8 cellular contexts compared by ENCODE assay signal in genomic region chr11:124672531-124673215, GRCh38. TPM values are rescaled to one million over a fixed set of nuclear protein-coding genes. Genes with fewer than 3 reads are reported as not detected.
A peak's percentile ranks its signal among the peaks of the same experiment; 100 is the strongest.
DNase-seq lines count a peak whose midpoint lies in the region; ATAC-seq and TF ChIP-seq lines count a peak whose summit lies in the region.

No MANE protein-coding gene starts in this region.

- no peak overlapping the region for H2BK5ac ChIP-seq in mesenchymal stem cell (ENCODE audit: low read depth, low read length, poor library complexity, severe bottlenecking)

- no peak overlapping the region for H2AFZ ChIP-seq in mesenchymal stem cell (ENCODE audit: low read depth, low read length)

- intact Hi-C loops in heart left ventricle (cut with DNase I) = loop anchor here in 6 of 10 donors (1.0 to 5.0 kb wide), 5 partner anchors 70 to 125 kb away; partner anchors contain the start of gene ESAM (in 3 of the 6)
- intact Hi-C loops in left cardiac atrium (cut with DNase I) = loop anchor here (1.0 to 5.0 kb wide), 3 partner anchors 89 to 164 kb away; partner anchors contain the start of gene ESAM (in 1 of the 2)
- intact Hi-C loops in aorta (cut with DNase I) = loop anchor here (1.0 to 10.0 kb wide), 3 partner anchors 70 to 122 kb away; no protein-coding TSS in a partner anchor

- H3K23ac ChIP-seq in mesenchymal stem cell (ENCODE audit: low read length in 2 of 2) = no peak overlapping the region

- in situ Hi-C loops in brain microvascular endothelial cell (cut with HindIII; ENCODE audit: low pct_ligation_motif_present, low sequenced_read_pairs) = no loop called here

- H3K36me3 ChIP-seq in heart left ventricle (peaks cover 0 to 10% (median 0%) of the 10 kb centered on the region in 9 donors), brain microvascular endothelial cell (replicated peaks) (no peaks in the 10 kb centered on the region), mesenchymal stem cell (ENCODE audit: control insufficient read depth in 1 of 2, insufficient read depth in 2 of 2, low read depth in 1 of 2, low read length in 2 of 2) (peaks cover 0 to 10% of the 10 kb centered on the region in 2 experiments), aorta (ENCODE audit: control insufficient read depth in 1 of 2, insufficient read depth in 2 of 2, low read length in 1 of 2) (no peaks in the 10 kb centered on the region)

- DNase-seq in heart left ventricle (no peak), left cardiac atrium (no peak), brain microvascular endothelial cell (no peak), mesenchymal stem cell (no peak), aorta (no peak), AG08396 (ENCODE audit: low spot score) (no peak), SW 1271 (lab: John Stamatoyannopoulos, UW) (no peak)

- H3K27me3 ChIP-seq in heart left ventricle (no peaks in the 10 kb centered on the region), brain microvascular endothelial cell (replicated peaks) (no peaks in the 10 kb centered on the region), mesenchymal stem cell (ENCODE audit: control insufficient read depth in 1 of 2, insufficient read depth in 1 of 2, low read length in 2 of 2) (peaks cover 0 to 9% of the 10 kb centered on the region in 2 experiments), aorta (ENCODE audit: control insufficient read depth in 1 of 2, insufficient read depth in 2 of 2, low read length in 1 of 2) (no peaks in the 10 kb centered on the region)

- TF ChIP-seq CTCF in heart left ventricle (IDR thresholded peaks at IDR 0.05) (no peak), brain microvascular endothelial cell (IDR thresholded peaks at IDR 0.05; ENCODE audit: low read depth, low read length, missing control alignments) (no peak)

- no peak overlapping the region for H2AK5ac ChIP-seq in mesenchymal stem cell (ENCODE audit: low read length, severe bottlenecking)

- H3K27ac ChIP-seq in heart left ventricle (peak overlapping the region; percentile 60 to 93 (median 88)), brain microvascular endothelial cell (no peak overlapping the region), mesenchymal stem cell (ENCODE audit: low read length, poor library complexity, severe bottlenecking) (no peak overlapping the region), aorta (ENCODE audit: low read depth in 1 of 2, low read length in 2 of 2) (peak overlapping the region in 1 of 2 donors; percentile 78)

- TF ChIP-seq POLR2A in heart left ventricle (IDR thresholded peaks at IDR 0.05) = no peak

- no peak for ATAC-seq in heart left ventricle
- ATAC-seq in left cardiac atrium = no peak
- no peak for ATAC-seq in aorta (ENCODE audit: low FRiP score)
- no peak for ATAC-seq in GM18502 (IDR thresholded peaks at IDR 0.05; ENCODE audit: poor library complexity, unreplicated experiment)

- H2BK15ac ChIP-seq in mesenchymal stem cell (ENCODE audit: low read depth, poor library complexity, severe bottlenecking) = no peak overlapping the region

- H3K18ac ChIP-seq in mesenchymal stem cell (ENCODE audit: low read depth in 1 of 2, low read length in 2 of 2) = no peak overlapping the region

- H3K9ac ChIP-seq in mesenchymal stem cell (ENCODE audit: low read length) = peak overlapping the region; percentile 97

- no peak overlapping the region for H3K4ac ChIP-seq in mesenchymal stem cell (ENCODE audit: low read depth in 1 of 2, low read length in 2 of 2)

- no peak overlapping the region for H4K91ac ChIP-seq in mesenchymal stem cell (ENCODE audit: low read length)

- H4K8ac ChIP-seq in mesenchymal stem cell (ENCODE audit: low read length) = no peak overlapping the region

- H3K4me3 ChIP-seq in heart left ventricle (peak overlapping the region; percentile 64 to 85 (median 76)), brain microvascular endothelial cell (ENCODE audit: low read depth, low read length) (peak overlapping the region; percentile 76), mesenchymal stem cell (ENCODE audit: insufficient read depth in 1 of 2, low read depth in 1 of 2, low read length in 2 of 2) (peak overlapping the region in 1 of 2 experiments; percentile 89), aorta (ENCODE audit: low read length in 2 of 2) (peak overlapping the region; percentile 66 to 79)

- peaks cover 0 to 45% (median 26%) of the 10 kb centered on the region in 12 donors for H3K4me1 ChIP-seq in heart left ventricle
- H3K4me1 ChIP-seq in mesenchymal stem cell (ENCODE audit: control insufficient read depth, insufficient read depth, low read depth, low read length) = peaks cover 4% of the 10 kb centered on the region
- H3K4me1 ChIP-seq in aorta (ENCODE audit: control insufficient read depth in 1 of 2, insufficient read depth in 2 of 2, low read length in 2 of 2) = no peaks in the 10 kb centered on the region

- no peaks in the 10 kb centered on the region for H3K9me3 ChIP-seq in heart left ventricle
- no peaks in the 10 kb centered on the region for H3K9me3 ChIP-seq in mesenchymal stem cell (ENCODE audit: control insufficient read depth, low read length)
- no peaks in the 10 kb centered on the region for H3K9me3 ChIP-seq in aorta (ENCODE audit: control insufficient read depth, low read length)

- no peak overlapping the region for H3K14ac ChIP-seq in mesenchymal stem cell (ENCODE audit: low read length in 2 of 2)

- H3K79me1 ChIP-seq in mesenchymal stem cell (replicated peaks; ENCODE audit: low read length, poor library complexity, severe bottlenecking) = peaks cover 2% of the 10 kb centered on the region

- H2BK12ac ChIP-seq in mesenchymal stem cell (ENCODE audit: low read length in 2 of 2) = no peak overlapping the region

- peak overlapping the region; percentile 54 for H3K4me2 ChIP-seq in mesenchymal stem cell (ENCODE audit: low read length, poor library complexity, severe bottlenecking)

- no peak overlapping the region for H2BK120ac ChIP-seq in mesenchymal stem cell (ENCODE audit: low read depth, low read length)

- 60 to 67% (median 64%) methylated on average over 6 to 7 of the region's 7 CpGs for WGBS in heart left ventricle, 4 donors
- 84% methylated on average over 7 of the region's 7 CpGs for WGBS in mesenchymal stem cell
- WGBS in aorta, 2 donors = 47 to 58% methylated on average over 7 of the region's 7 CpGs

RNA-seq across cellular contexts. Expression of gene SIAE, which starts 0.9 kb away (rescaled TPM):
- total RNA-seq in heart left ventricle (10 to 100 TPM; 36.7 to 87.8 (median 60.1) TPM), left cardiac atrium (10 to 100 TPM; 40.4 to 41.0 TPM), aorta (10 to 100 TPM; 11.5 to 24.8 TPM)
- polyA plus RNA-seq in heart left ventricle (10 to 100 TPM; 24.2 to 43.1 TPM), aorta (10 to 100 TPM in 1 of 2 donors, 1 to 10 TPM in 1; 6.9 to 14.8 TPM)
- polyA plus RNA-seq in mesenchymal stem cell (2013, experiment 1 of 2) = 18.4 TPM
- polyA plus RNA-seq in mesenchymal stem cell (2013, experiment 2 of 2) = 18.5 TPM

RNA-seq across cellular contexts. Expression of gene SPA17, which starts 1.0 kb away (rescaled TPM):
- total RNA-seq in heart left ventricle (1 to 10 TPM; 1.3 to 4.4 (median 2.8) TPM), left cardiac atrium (1 to 10 TPM; 3.5 to 4.0 TPM), aorta (1 to 10 TPM; 2.7 to 3.9 TPM)
- polyA plus RNA-seq in heart left ventricle (1 to 10 TPM; 3.3 to 5.6 TPM), aorta (1 to 10 TPM; 4.8 to 7.1 TPM)
- polyA plus RNA-seq in mesenchymal stem cell (2013, experiment 1 of 2) = 14.5 TPM
- 13.2 TPM for polyA plus RNA-seq in mesenchymal stem cell (2013, experiment 2 of 2)

RNA-seq across cellular contexts. Expression of gene TBRG1, which starts 50.0 kb away (rescaled TPM):
- total RNA-seq in heart left ventricle (10 to 100 TPM; 13.9 to 24.9 (median 19.8) TPM), left cardiac atrium (10 to 100 TPM; 22.4 to 23.1 TPM), aorta (10 to 100 TPM; 42.7 to 47.9 TPM)
- polyA plus RNA-seq in heart left ventricle (10 to 100 TPM; 12.0 to 27.2 TPM), aorta (10 to 100 TPM; 20.5 to 65.4 TPM)
- polyA plus RNA-seq in mesenchymal stem cell (2013, experiment 1 of 2) = 42.2 TPM
- polyA plus RNA-seq in mesenchymal stem cell (2013, experiment 2 of 2) = 44.4 TPM

Comparison
In these comparisons a context has a peak if more than half of its experiments do, and no peak if none do; other contexts are left out.
1. H3K27ac ChIP-seq: peak in heart left ventricle (12 of 12); none in brain microvascular endothelial cell (single experiment) and mesenchymal stem cell (single experiment).